ENCODE assay signal across 11 cellular contexts in the genomic region with DNA sequence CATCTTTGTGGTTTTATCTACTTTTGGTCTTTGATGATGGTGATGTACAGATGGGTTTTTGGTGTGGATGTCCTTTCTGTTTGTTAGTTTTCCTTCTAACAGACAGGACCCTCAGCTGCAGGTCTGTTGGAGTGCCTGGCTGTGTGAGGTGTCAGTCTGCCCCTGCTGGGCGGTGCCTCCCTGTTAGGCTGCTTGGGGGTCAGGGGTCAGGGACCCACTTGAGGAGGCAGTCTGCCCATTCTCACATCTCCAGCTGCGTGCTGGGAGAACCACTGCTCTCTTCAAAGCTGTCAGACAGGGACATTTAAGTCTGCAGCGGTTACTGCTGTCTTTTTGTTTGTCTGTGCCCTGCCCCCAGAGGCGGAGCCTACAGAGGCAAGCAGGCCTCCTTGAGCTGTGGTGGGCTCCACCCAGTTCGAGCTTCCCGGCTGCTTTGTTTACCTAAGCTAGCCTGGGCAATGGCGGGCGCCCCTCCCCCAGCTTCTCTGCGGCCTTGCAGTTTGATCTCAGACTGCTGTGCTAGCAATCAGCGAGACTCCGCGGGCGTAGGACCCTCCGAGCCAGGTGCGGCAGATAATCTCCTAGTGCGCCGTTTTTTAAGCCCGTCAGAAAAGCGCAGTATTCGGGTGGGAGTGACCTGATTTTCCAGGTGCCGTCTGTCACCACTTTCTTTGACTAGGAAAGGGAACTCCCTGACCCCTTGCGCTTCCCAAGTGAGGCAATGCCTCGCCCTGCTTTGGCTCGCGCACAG. TPM values are rescaled to one million over a fixed set of nuclear protein-coding genes. Genes with fewer than 3 reads are reported as not detected.
DNase-seq lines count a peak whose midpoint lies in the region; ATAC-seq and TF ChIP-seq lines count a peak whose summit lies in the region.
"Not testable (repeated sequence)": the region's sequence is repeated elsewhere in the genome, so short reads cannot be mapped to it uniquely, and the experiment has no call there.
"Had no signal": no experiment of that assay in that cellular context is flagged by ENCODE, and none has a peak within 500 bp of the region (broad histone marks: within the 10 kb centered on the region; RNA-seq: fewer than 3 reads in every experiment).

No MANE protein-coding gene starts in this region.

- not testable (repeated sequence) for H2AFZ ChIP-seq in hepatocyte

- H3K36me3 Mint-ChIP-seq in CD4-positive, alpha-beta T cell (ENCODE audit: low read depth); dendritic cell treated with granulocyte-macrophage colony-stimulating factor and Interleukin-4, amounts not matched to agents 40 ng/mL and 50 ng/mL, for 4 days (ENCODE audit: low read depth): not testable (repeated sequence)
- H3K36me3 Mint-ChIP-seq in naive thymus-derived CD4-positive, alpha-beta T cell, result peaks cover 0 to 12% (median 7%) of the 10 kb centered on the region in 5 donors

- not testable (repeated sequence) for H3K27me3 Mint-ChIP-seq in CD4-positive, alpha-beta T cell; dendritic cell treated with granulocyte-macrophage colony-stimulating factor and Interleukin-4, amounts not matched to agents 40 ng/mL and 50 ng/mL, for 4 days
- H3K27me3 Mint-ChIP-seq in naive thymus-derived CD4-positive, alpha-beta T cell, result peaks cover 9 to 29% (median 26%) of the 10 kb centered on the region in 5 donors

- CTCF ChIA-PET in CD4-positive, alpha-beta T cell (lab: Charles Lee), result interaction anchor here (1.2 kb wide), 1 partner anchor 14 kb away, joined by 3 read pairs; no protein-coding TSS in a partner anchor
- CTCF ChIA-PET in naive thymus-derived CD4-positive, alpha-beta T cell (lab: Charles Lee), result not testable (repeated sequence)

- not testable (repeated sequence) for H3K79me2 ChIP-seq in hepatocyte

- H3K9me2 ChIP-seq in hepatocyte (replicated peaks; ENCODE audit: insufficient read depth), result not testable (repeated sequence)

- not testable (repeated sequence) for H3K4me1 Mint-ChIP-seq in CD4-positive, alpha-beta T cell (ENCODE audit: low read depth); dendritic cell treated with granulocyte-macrophage colony-stimulating factor and Interleukin-4, amounts not matched to agents 40 ng/mL and 50 ng/mL, for 4 days (ENCODE audit: low read depth); naive thymus-derived CD4-positive, alpha-beta T cell

- intact Hi-C loops in CD4-positive, alpha-beta T cell (cut with DNase I, micrococcal nuclease); dendritic cell treated with granulocyte-macrophage colony-stimulating factor and Interleukin-4, amounts not matched to agents 40 ng/mL and 50 ng/mL, for 4 days (cut with micrococcal nuclease); naive thymus-derived CD4-positive, alpha-beta T cell (cut with micrococcal nuclease): not testable (repeated sequence)

- peak overlapping the region; percentile 59 for H3K4me2 ChIP-seq in hepatocyte

- not testable (repeated sequence) for H3K9ac ChIP-seq in subcutaneous abdominal adipose tissue (ENCODE audit: low read length in 5 of 5)

- H3K4me1 ChIP-seq in RWPE2 (ENCODE audit: insufficient read depth, poor library complexity, severe bottlenecking); hepatocyte (ENCODE audit: insufficient read depth); naive thymus-derived CD4-positive, alpha-beta T cell (ENCODE audit: control insufficient read depth in 2 of 2, insufficient read depth in 2 of 2, low read length in 2 of 2); subcutaneous abdominal adipose tissue (ENCODE audit: control insufficient read depth in 5 of 5, insufficient read depth in 5 of 5, low read length in 5 of 5): not testable (repeated sequence)

- not testable (repeated sequence) for TF ChIP-seq CTCF in CD4-positive, alpha-beta T cell (IDR thresholded peaks at IDR 0.05); RWPE2 (IDR thresholded peaks at IDR 0.05; ENCODE audit: poor library complexity, severe bottlenecking); hepatocyte (IDR thresholded peaks at IDR 0.05; ENCODE audit: poor library complexity)

- not testable (repeated sequence) for H3K36me3 ChIP-seq in RWPE2 (ENCODE audit: low read depth); hepatocyte (replicated peaks; ENCODE audit: insufficient read depth, low read depth); naive thymus-derived CD4-positive, alpha-beta T cell (ENCODE audit: control insufficient read depth in 2 of 3, insufficient read depth in 3 of 3, low read length in 3 of 3); subcutaneous abdominal adipose tissue (ENCODE audit: control insufficient read depth in 5 of 5, insufficient read depth in 5 of 5, low read length in 5 of 5)

- ATAC-seq in CD4-positive, alpha-beta T cell (ENCODE audit: poor library complexity); RWPE2 (ENCODE audit: low read depth); naive thymus-derived CD4-positive, alpha-beta T cell: not testable (repeated sequence)

- peak in 7 of 10 experiments; percentile 1 to 31 (median 9) for DNase-seq in CD4-positive, alpha-beta T cell
- DNase-seq in NCI-H1417 treated with DMSO at 0.1 percent for 48 hours (lab: John Stamatoyannopoulos, UW) (peak; percentile 31), activated gamma-delta T cell treated with Interleukin-2 at 50 U/mL for 16 hours (peak; percentile 11), hepatocyte (ENCODE audit: low spot score) (peak; percentile 10)
- DNase-seq in RWPE2 (ENCODE audit: low spot score), result not testable (repeated sequence)
- DNase-seq in naive thymus-derived CD4-positive, alpha-beta T cell, result peak in 5 of 9 donors; percentile 4 to 48 (median 8)

- H3K4me3 ChIP-seq in RWPE2 (ENCODE audit: severe bottlenecking) (peak overlapping the region; percentile 8), subcutaneous abdominal adipose tissue (ENCODE audit: low read depth in 1 of 5, low read length in 5 of 5) (peak overlapping the region in 3 of 5 donors; percentile 11 to 31 (median 15))
- H3K4me3 ChIP-seq in hepatocyte; naive thymus-derived CD4-positive, alpha-beta T cell (ENCODE audit: low read length): not testable (repeated sequence)

- H3K9me3 Mint-ChIP-seq in CD4-positive, alpha-beta T cell, result not testable (repeated sequence)
- peaks cover 29% of the 10 kb centered on the region for H3K9me3 Mint-ChIP-seq in dendritic cell treated with granulocyte-macrophage colony-stimulating factor and Interleukin-4, amounts not matched to agents 40 ng/mL and 50 ng/mL, for 4 days
- peaks cover 0 to 25% (median 11%) of the 10 kb centered on the region in 11 donors for H3K9me3 Mint-ChIP-seq in naive thymus-derived CD4-positive, alpha-beta T cell

- peak overlapping the region; percentile 85 for H3K4me3 Mint-ChIP-seq in CD4-positive, alpha-beta T cell
- peak overlapping the region; percentile 32 for H3K4me3 Mint-ChIP-seq in dendritic cell treated with granulocyte-macrophage colony-stimulating factor and Interleukin-4, amounts not matched to agents 40 ng/mL and 50 ng/mL, for 4 days
- peak overlapping the region in 9 of 10 donors; percentile 25 to 76 (median 52) for H3K4me3 Mint-ChIP-seq in naive thymus-derived CD4-positive, alpha-beta T cell

- H3K9me3 ChIP-seq in CD4-positive, alpha-beta T cell (ENCODE audit: control insufficient read depth, low read length); RWPE2 (ENCODE audit: severe bottlenecking); hepatocyte (ENCODE audit: low read depth); naive thymus-derived CD4-positive, alpha-beta T cell (ENCODE audit: control insufficient read depth in 2 of 3, low read length in 3 of 3); subcutaneous abdominal adipose tissue (ENCODE audit: control insufficient read depth in 5 of 5, low read length in 5 of 5): not testable (repeated sequence)

- POLR2A ChIA-PET in CD4-positive, alpha-beta T cell (lab: Charles Lee), result interaction anchor here (0.9 kb wide), 1 partner anchor 42 kb away, joined by 4 read pairs; no protein-coding TSS in a partner anchor
- POLR2A ChIA-PET in naive thymus-derived CD4-positive, alpha-beta T cell (lab: Charles Lee), result not testable (repeated sequence)

- not testable (repeated sequence) for H3K27me3 ChIP-seq in CD4-positive, alpha-beta T cell (ENCODE audit: control insufficient read depth, insufficient read depth, low read length); RWPE2 (ENCODE audit: insufficient read depth, poor library complexity, severe bottlenecking); hepatocyte; naive thymus-derived CD4-positive, alpha-beta T cell (ENCODE audit: control insufficient read depth in 2 of 2, insufficient read depth in 2 of 2, low read length in 2 of 2); subcutaneous abdominal adipose tissue (ENCODE audit: control insufficient read depth in 5 of 5, insufficient read depth in 4 of 5, low read length in 5 of 5)

- H3K27ac ChIP-seq in CD4-positive, alpha-beta T cell (ENCODE audit: low read depth, low read length); hepatocyte; naive thymus-derived CD4-positive, alpha-beta T cell (ENCODE audit: low read depth, low read length); subcutaneous abdominal adipose tissue (ENCODE audit: low read depth, low read length): not testable (repeated sequence)
- peak overlapping the region; percentile 23 for H3K27ac ChIP-seq in RWPE2 (ENCODE audit: poor library complexity, severe bottlenecking)

- H4K20me1 ChIP-seq in hepatocyte (ENCODE audit: insufficient read depth, poor library complexity, severe bottlenecking), result not testable (repeated sequence)

- WGBS in hepatocyte (ENCODE audit: low lambda C conversion rate, missing lambda C conversion rate), result 39% methylated on average over 19 of the region's 25 CpGs

- H3K27ac Mint-ChIP-seq in CD4-positive, alpha-beta T cell, result peak overlapping the region; percentile 89
- H3K27ac Mint-ChIP-seq in dendritic cell treated with granulocyte-macrophage colony-stimulating factor and Interleukin-4, amounts not matched to agents 40 ng/mL and 50 ng/mL, for 4 days, result not testable (repeated sequence)
- peak overlapping the region in 4 of 9 donors; percentile 1 to 86 (median 56) for H3K27ac Mint-ChIP-seq in naive thymus-derived CD4-positive, alpha-beta T cell

RNA-seq across cellular contexts. Expression of gene PROKR1, which starts 36.0 kb away (rescaled TPM):
- total RNA-seq in CD4-positive, alpha-beta T cell, result not detected
- total RNA-seq in hepatocyte, result 0.20 TPM in 1 of 2 replicates, not detected in the other
- polyA plus RNA-seq in hepatocyte, result not detected in 2 replicates
- not detected for total RNA-seq in naive thymus-derived CD4-positive, alpha-beta T cell
- not detected for polyA plus RNA-seq in naive thymus-derived CD4-positive, alpha-beta T cell
- total RNA-seq: activated T-helper 1 cell treated with anti-CD3 and anti-CD28 coated beads, Interleukin-12 subunit alpha, Interleukin-12 subunit beta, Interleukin-2, Interleukin-4 antibody, amounts not matched to agents 30 ng/mL and 10 ng/mL and 1 ng/mL, durations not matched to agents 14 hours and 24 hours and 36 hours; LHCN-M2; myocyte had no signal

RNA-seq across cellular contexts. Expression of gene ARHGAP25, which starts 55.3 kb away (rescaled TPM):
- 10 to 100 TPM; 39.3 to 41.8 TPM for total RNA-seq in CD4-positive, alpha-beta T cell
- total RNA-seq in hepatocyte, result 0.47 TPM in 1 of 2 replicates, not detected in the other
- polyA plus RNA-seq in hepatocyte, result 0.12 and 0.21 TPM in 2 replicates
- 100 to 1,000 TPM in 4 of 5 experiments, 10 to 100 TPM in 1; 68.2 to 139 (median 116) TPM for total RNA-seq in naive thymus-derived CD4-positive, alpha-beta T cell
- polyA plus RNA-seq in naive thymus-derived CD4-positive, alpha-beta T cell, result 100 to 1,000 TPM in 1 of 2 donors, 10 to 100 TPM in 1; 63.3 to 134 TPM
- total RNA-seq: LHCN-M2, myocyte had no signal

Comparison
In these comparisons a context has a peak if more than half of its experiments do, and no peak if none do; other contexts are left out.
1. H3K4me3 Mint-ChIP-seq: peak in every context shown above with its lines; median percentile 85 in CD4-positive, alpha-beta T cell; 52 in naive thymus-derived CD4-positive, alpha-beta T cell; 32 in dendritic cell treated with granulocyte-macrophage colony-stimulating factor and Interleukin-4, amounts not matched to agents 40 ng/mL and 50 ng/mL, for 4 days.
2. RNA of gene ARHGAP25, which starts 55.3 kb away (total RNA-seq): 68.2 to 139 TPM in naive thymus-derived CD4-positive, alpha-beta T cell and 39.3 to 41.8 TPM in CD4-positive, alpha-beta T cell; 0.47 TPM in hepatocyte; every median in the first group is over 10 times any median in the second.